In genomic region chr9:117080996-117081395, GRCh38 we compare ENCODE assay signal across 18 cellular contexts.
"Had no signal": no experiment of that assay in that cellular context is flagged by ENCODE, and none has a peak within 500 bp of the region (broad histone marks: within the 10 kb centered on the region; RNA-seq: fewer than 3 reads in every experiment).

No MANE protein-coding gene starts in this region.

- H3K4me3 Mint-ChIP-seq: naive B cell; neural crest cell; T-cell; T-helper 2 cell treated with Interferon-gamma antibody and Interleukin-4, amounts not matched to agents 5 μg/mL and 100 μg/mL, for 36 hours had no signal

- H3K36me3 Mint-ChIP-seq: activated naive CD4-positive, alpha-beta T cell treated with anti-CD3 and anti-CD28 coated beads, Interleukin-2, amount 50 U/mL, for 72 hours; naive B cell; T-cell had no signal

- H3K9me3 Mint-ChIP-seq: neural crest cell; T-helper 2 cell treated with Interferon-gamma antibody and Interleukin-4, amounts not matched to agents 5 μg/mL and 100 μg/mL, for 36 hours had no signal

- H3K36me3 ChIP-seq: adrenal gland, ascending aorta, brain microvascular endothelial cell, upper lobe of left lung had no signal

- ATAC-seq: activated naive CD4-positive, alpha-beta T cell treated with anti-CD3 and anti-CD28 coated beads, Interleukin-2, amount 50 U/mL, for 72 hours; stimulated activated naive CD8-positive, alpha-beta T cell treated with anti-CD3 and anti-CD28 coated beads, Interleukin-15, Interleukin-2, amounts not matched to agents 100 U/mL and 50 U/mL, for 24 hours; T-cell had no signal

- DNase-seq: activated T-cell treated with anti-CD3 and anti-CD28 coated beads, Interleukin-2, amount 50 U/mL, for 1 hour; brain microvascular endothelial cell; dermis blood vessel endothelial cell; effector CD8-positive, alpha-beta T cell; erythroblast; foreskin fibroblast; mesenchymal stem cell; naive B cell; stimulated activated CD4-positive, alpha-beta T cell treated with anti-CD3 and anti-CD28 coated beads, Interleukin-4, amount 100 ng/mL, for 24 hours; stimulated activated naive CD8-positive, alpha-beta T cell treated with anti-CD3 and anti-CD28 coated beads, Interleukin-15, Interleukin-2, amounts not matched to agents 100 U/mL and 50 U/mL, for 24 hours; T-cell; upper lobe of left lung; WERI-Rb-1 had no signal

- H3K9me3 ChIP-seq: adrenal gland, ascending aorta, upper lobe of left lung had no signal

- H3K4me1 ChIP-seq: adrenal gland, ascending aorta, upper lobe of left lung had no signal

- H3K4me3 ChIP-seq: adrenal gland, ascending aorta, upper lobe of left lung had no signal

- H3K27ac ChIP-seq: adrenal gland, ascending aorta, brain microvascular endothelial cell, upper lobe of left lung, WERI-Rb-1 had no signal

- H3K27ac Mint-ChIP-seq: activated naive CD4-positive, alpha-beta T cell treated with anti-CD3 and anti-CD28 coated beads, Interleukin-2, amount 50 U/mL, for 72 hours; T-cell; T-helper 2 cell treated with Interferon-gamma antibody and Interleukin-4, amounts not matched to agents 5 μg/mL and 100 μg/mL, for 36 hours had no signal

- H3K27me3 ChIP-seq: adrenal gland, ascending aorta, brain microvascular endothelial cell, upper lobe of left lung had no signal

- H3K4me1 Mint-ChIP-seq: naive B cell, T-cell had no signal
